ENCODE assay signal across 15 cellular contexts in the genomic region with DNA sequence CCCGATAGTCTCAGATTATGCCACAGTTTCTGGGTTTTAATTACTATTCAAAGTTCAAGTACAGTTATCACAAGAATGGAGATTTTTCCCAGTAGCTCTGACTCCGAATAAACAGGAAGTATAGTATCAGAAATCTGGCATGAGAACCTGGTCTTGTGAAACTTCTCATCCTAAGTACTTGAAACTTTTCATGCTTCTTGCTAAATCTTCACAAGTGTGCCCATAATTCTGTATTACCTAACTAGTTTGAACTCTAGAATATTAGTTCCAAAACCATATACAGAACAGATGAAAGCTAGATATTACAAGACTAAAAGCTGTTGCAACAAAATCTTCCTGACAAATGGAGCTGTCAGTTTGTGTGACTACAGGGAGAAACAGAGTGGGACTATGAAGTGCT.
DNase-seq lines count a peak whose midpoint lies in the region; TF ChIP-seq lines count a peak whose summit lies in the region.
"Had no signal": no experiment of that assay in that cellular context is flagged by ENCODE, and none has a peak within 500 bp of the region (broad histone marks: within the 10 kb centered on the region; RNA-seq: fewer than 3 reads in every experiment).

No MANE protein-coding gene starts in this region.

- no peak overlapping the region for H3K4me3 ChIP-seq in left ventricle myocardium inferior
- no peak overlapping the region for H3K4me3 ChIP-seq in skeletal muscle cell (ENCODE audit: low read depth, low read length)
- H3K4me3 ChIP-seq in tibial artery: no peak overlapping the region
- no peak overlapping the region for H3K4me3 ChIP-seq in H7 (ENCODE audit: insufficient read depth, low read depth, low read length)
- H3K4me3 ChIP-seq: suprapubic skin had no signal

- DNase-seq in GM04504 (ENCODE audit: low read depth) (peak; percentile 88), astrocyte of the hippocampus (ENCODE audit: low read depth, low spot score) (peak; percentile 35), left ventricle myocardium inferior (no peak), skeletal muscle cell (ENCODE audit: low read depth) (peak; percentile 81), tibial artery (no peak), H7 (no peak), T1000 (lab: John Stamatoyannopoulos, UW) (no peak), NCI-H446 (lab: John Stamatoyannopoulos, UW) (no peak)
- DNase-seq: activated CD4-positive, alpha-beta T cell treated with anti-CD3 and anti-CD28 coated beads for 48 hours; central memory CD4-positive, alpha-beta T cell; left colon; NCI-H1694 treated with DMSO at 0.1 percent for 48 hours; posterior cingulate gyrus had no signal

- H3K36me3 ChIP-seq in left ventricle myocardium inferior: no peaks in the 10 kb centered on the region
- no peaks in the 10 kb centered on the region for H3K36me3 ChIP-seq in tibial artery
- H3K36me3 ChIP-seq in H7 (replicated peaks; ENCODE audit: control insufficient read depth, insufficient read depth, low read length): no peaks in the 10 kb centered on the region
- H3K36me3 ChIP-seq: suprapubic skin had no signal

- TF ChIP-seq CTCF in left ventricle myocardium inferior (IDR thresholded peaks at IDR 0.05; ENCODE audit: borderline replicate concordance) (no peak), tibial artery (IDR thresholded peaks at IDR 0.05) (no peak)

- H3K4me1 ChIP-seq in left ventricle myocardium inferior (peaks cover 7% of the 10 kb centered on the region), tibial artery (no peaks in the 10 kb centered on the region)
- H3K4me1 ChIP-seq: foreskin keratinocyte had no signal

- intact Hi-C loops in left ventricle myocardium inferior (cut with micrococcal nuclease) (no loop called here), tibial artery (cut with DNase I; ENCODE audit: low total_unique reads) (no loop called here)

- H3K9me3 ChIP-seq in left ventricle myocardium inferior (replicated peaks) (no peaks in the 10 kb centered on the region), tibial artery (no peaks in the 10 kb centered on the region)
- H3K9me3 ChIP-seq: suprapubic skin had no signal

- H3K27me3 ChIP-seq in left ventricle myocardium inferior (ENCODE audit: low read depth) (no peaks in the 10 kb centered on the region), tibial artery (no peaks in the 10 kb centered on the region), H7 (ENCODE audit: control insufficient read depth, insufficient read depth, low read length) (no peaks in the 10 kb centered on the region)
- H3K27me3 ChIP-seq: foreskin keratinocyte, suprapubic skin had no signal

- H3K27ac ChIP-seq in left ventricle myocardium inferior (replicated peaks) (peak overlapping the region; percentile 8), tibial artery (no peak overlapping the region)
- H3K27ac ChIP-seq: foreskin keratinocyte, suprapubic skin had no signal

Comparison
In these comparisons a context has a peak if more than half of its experiments do, and no peak if none do; other contexts are left out.
1. DNase-seq: peak in GM04504 (single experiment), astrocyte of the hippocampus (single experiment) and skeletal muscle cell (single experiment); none in left ventricle myocardium inferior (single experiment), tibial artery (0 of 2), H7 (single experiment), T1000 (single experiment) and NCI-H446 (0 of 2).